ENCODE assay signal across 18 cellular contexts in the genomic region with DNA sequence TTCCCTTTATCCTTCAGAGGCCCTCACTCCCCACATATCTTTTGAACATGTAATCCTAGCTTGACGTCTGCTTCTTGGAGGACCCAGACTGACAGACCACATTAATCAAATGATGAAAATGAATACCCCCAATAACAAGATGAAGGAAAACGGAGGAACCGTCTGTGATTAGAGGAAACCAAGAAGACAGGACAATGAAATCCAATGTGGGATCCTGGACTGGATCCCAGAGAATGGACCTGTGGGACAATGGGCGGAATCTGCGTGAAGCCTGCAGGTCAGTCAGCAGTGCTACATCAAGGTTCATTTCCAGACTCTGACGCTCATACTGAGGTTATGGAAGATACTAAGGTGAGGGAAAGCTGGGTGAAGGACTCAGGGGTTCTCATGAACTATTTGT. TPM values are rescaled to one million over a fixed set of nuclear protein-coding genes. Genes with fewer than 3 reads are reported as not detected.
A peak's percentile ranks its signal among the peaks of the same experiment; 100 is the strongest.
DNase-seq lines count a peak whose midpoint lies in the region; ATAC-seq and TF ChIP-seq lines count a peak whose summit lies in the region.
"Had no signal": no experiment of that assay in that cellular context is flagged by ENCODE, and none has a peak within 500 bp of the region (broad histone marks: within the 10 kb centered on the region; RNA-seq: fewer than 3 reads in every experiment).

No MANE protein-coding gene starts in this region.

- no peak for TF ChIP-seq CTCF in neural crest cell (conservative IDR thresholded peaks at IDR 0.05)

- no peaks in the 10 kb centered on the region for H3K9me3 Mint-ChIP-seq in stimulated activated naive CD8-positive, alpha-beta T cell treated with anti-CD3 and anti-CD28 coated beads, Interleukin-15, amount 100 ng/mL, for 72 hours
- no peaks in the 10 kb centered on the region for H3K9me3 Mint-ChIP-seq in activated T-helper 17 cell treated with anti-CD3 and anti-CD28 coated beads, Interleukin-2, amount 50 U/mL, for 72 hours
- no peaks in the 10 kb centered on the region for H3K9me3 Mint-ChIP-seq in neural crest cell

- H3K36me3 Mint-ChIP-seq in activated T-helper 17 cell treated with anti-CD3 and anti-CD28 coated beads, Interleukin-2, amount 50 U/mL, for 72 hours (ENCODE audit: low read depth), result peaks cover 93% of the 10 kb centered on the region
- H3K36me3 Mint-ChIP-seq in neural crest cell (ENCODE audit: low read depth), result peaks cover 18% of the 10 kb centered on the region

- H3K27ac Mint-ChIP-seq in stimulated activated naive CD8-positive, alpha-beta T cell treated with anti-CD3 and anti-CD28 coated beads, Interleukin-15, amount 100 ng/mL, for 72 hours, result peak overlapping the region; percentile 4 to 28
- peak overlapping the region; percentile 59 for H3K27ac Mint-ChIP-seq in activated T-helper 17 cell treated with anti-CD3 and anti-CD28 coated beads, Interleukin-2, amount 50 U/mL, for 72 hours
- H3K27ac Mint-ChIP-seq in neural crest cell (ENCODE audit: unreplicated experiment), result peak overlapping the region; percentile 12

- H3K4me1 Mint-ChIP-seq in stimulated activated naive CD8-positive, alpha-beta T cell treated with anti-CD3 and anti-CD28 coated beads, Interleukin-15, amount 100 ng/mL, for 72 hours, result peaks cover 15% of the 10 kb centered on the region
- H3K4me1 Mint-ChIP-seq in activated T-helper 17 cell treated with anti-CD3 and anti-CD28 coated beads, Interleukin-2, amount 50 U/mL, for 72 hours, result peaks cover 8% of the 10 kb centered on the region
- no peaks in the 10 kb centered on the region for H3K4me1 Mint-ChIP-seq in neural crest cell

- no peak overlapping the region for H3K4me3 Mint-ChIP-seq in stimulated activated naive CD8-positive, alpha-beta T cell treated with anti-CD3 and anti-CD28 coated beads, Interleukin-15, amount 100 ng/mL, for 72 hours
- H3K4me3 Mint-ChIP-seq in activated T-helper 17 cell treated with anti-CD3 and anti-CD28 coated beads, Interleukin-2, amount 50 U/mL, for 72 hours, result no peak overlapping the region
- H3K4me3 Mint-ChIP-seq in neural crest cell, result no peak overlapping the region

- DNase-seq in stimulated activated naive CD8-positive, alpha-beta T cell treated with anti-CD3 and anti-CD28 coated beads, Interleukin-15, amount 100 ng/mL, for 72 hours, result no peak
- DNase-seq in stimulated activated naive CD8-positive, alpha-beta T cell treated with anti-CD3 and anti-CD28 coated beads, Interleukin-15, Interleukin-2, amounts not matched to agents 100 U/mL and 50 U/mL, for 24 hours, result no peak
- DNase-seq in neural crest cell (ENCODE audit: low read depth, low spot score) (no peak), AML-193 (lab: John Stamatoyannopoulos, UW) (no peak)
- DNase-seq: ACHN, Caco-2, GDM1, KBM-7, NCI-H1105 treated with DMSO at 0.1 percent for 48 hours, NCI-H1694, NCI-H510A, NCI-H748 treated with DMSO at 0.1 percent for 48 hours, SHP77 had no signal

- no peaks in the 10 kb centered on the region for H3K27me3 Mint-ChIP-seq in stimulated activated naive CD8-positive, alpha-beta T cell treated with anti-CD3 and anti-CD28 coated beads, Interleukin-15, amount 100 ng/mL, for 72 hours
- H3K27me3 Mint-ChIP-seq in activated T-helper 17 cell treated with anti-CD3 and anti-CD28 coated beads, Interleukin-2, amount 50 U/mL, for 72 hours, result no peaks in the 10 kb centered on the region
- no peaks in the 10 kb centered on the region for H3K27me3 Mint-ChIP-seq in neural crest cell (ENCODE audit: low read depth)

- no peak for ATAC-seq in stimulated activated naive CD8-positive, alpha-beta T cell treated with anti-CD3 and anti-CD28 coated beads, Interleukin-15, amount 100 ng/mL, for 72 hours
- no peak for ATAC-seq in stimulated activated naive CD8-positive, alpha-beta T cell treated with anti-CD3 and anti-CD28 coated beads, Interleukin-15, Interleukin-2, amounts not matched to agents 100 U/mL and 50 U/mL, for 24 hours
- ATAC-seq in activated T-helper 17 cell treated with anti-CD3 and anti-CD28 coated beads, Interleukin-2, amount 50 U/mL, for 72 hours (replicated peaks), result no peak
- ATAC-seq in HG02938 (IDR thresholded peaks at IDR 0.05; ENCODE audit: unreplicated experiment) (no peak), HG02763 (IDR thresholded peaks at IDR 0.05; ENCODE audit: unreplicated experiment) (no peak)

RNA-seq across cellular contexts. Expression of gene MBTPS1, which starts 35.9 kb away (rescaled TPM):
- total RNA-seq in activated T-helper 17 cell treated with anti-CD3 and anti-CD28 coated beads, Interleukin-2, amount 50 U/mL, for 72 hours, result 10 to 100 TPM; 44.0 to 54.4 TPM
- total RNA-seq in neural crest cell, result 53.8 and 59.0 TPM in 2 replicates

RNA-seq across cellular contexts. Expression of gene SLC38A8, which starts 38.2 kb away (rescaled TPM):
- not detected for total RNA-seq in activated T-helper 17 cell treated with anti-CD3 and anti-CD28 coated beads, Interleukin-2, amount 50 U/mL, for 72 hours
- not detected in 2 replicates for total RNA-seq in neural crest cell
- total RNA-seq: Daoy, OCI-LY7 had no signal
